In genomic region chr6:70724524-70724923, GRCh38 we compare ENCODE assay signal across 17 cellular contexts. TPM values are rescaled to one million over a fixed set of nuclear protein-coding genes. Genes with fewer than 3 reads are reported as not detected.
DNase-seq lines count a peak whose midpoint lies in the region; ATAC-seq and TF ChIP-seq lines count a peak whose summit lies in the region.
"Had no signal": no experiment of that assay in that cellular context is flagged by ENCODE, and none has a peak within 500 bp of the region (broad histone marks: within the 10 kb centered on the region; RNA-seq: fewer than 3 reads in every experiment).

No MANE protein-coding gene starts in this region.

- peak; percentile 53 for ATAC-seq in activated CD4-positive, alpha-beta T cell treated with anti-CD3 and anti-CD28 coated beads for 36 hours
- peak in 1 of 2 donors; percentile 40 for ATAC-seq in CD4-positive, CD25-positive, alpha-beta regulatory T cell (ENCODE audit: low read depth in 2 of 2)
- ATAC-seq in WTC11, result no peak
- no peak for ATAC-seq in HG03469 (IDR thresholded peaks at IDR 0.05; ENCODE audit: unreplicated experiment)

- CTCF ChIA-PET in activated CD4-positive, alpha-beta T cell treated with anti-CD3 and anti-CD28 coated beads for 36 hours (lab: Charles Lee), result interaction anchor here (0.8 to 3.5 kb wide), 3 partner anchors 13 to 119 kb away, joined by 3 to 12 read pairs (median 4); no protein-coding TSS in a partner anchor
- CTCF ChIA-PET in WTC11 (lab: Charles Lee), result interaction anchor here (1.8 to 2.1 kb wide), 2 partner anchors 38 to 231 kb away, joined by 4 to 12 read pairs; no protein-coding TSS in a partner anchor

- H3K4me3 Mint-ChIP-seq in activated CD4-positive, alpha-beta T cell treated with anti-CD3 and anti-CD28 coated beads for 36 hours, result no peak overlapping the region
- no peak overlapping the region for H3K4me3 Mint-ChIP-seq in activated CD4-positive, alpha-beta T cell treated with anti-CD3 and anti-CD28 coated beads, Interleukin-2, amount 10 ng/mL, durations not matched to agents 24 days and 14 days
- peak overlapping the region; percentile 16 to 73 (median 63) for H3K4me3 Mint-ChIP-seq in CD4-positive, CD25-positive, alpha-beta regulatory T cell
- H3K4me3 Mint-ChIP-seq in WTC11, result no peak overlapping the region
- H3K4me3 Mint-ChIP-seq in immature natural killer cell, result peak overlapping the region in 4 of 5 donors; percentile 27 to 70 (median 55)

- no peaks in the 10 kb centered on the region for H3K9me3 Mint-ChIP-seq in activated CD4-positive, alpha-beta T cell treated with anti-CD3 and anti-CD28 coated beads for 36 hours (ENCODE audit: low read depth)
- no peaks in the 10 kb centered on the region for H3K9me3 Mint-ChIP-seq in activated CD4-positive, alpha-beta T cell treated with anti-CD3 and anti-CD28 coated beads, Interleukin-2, amount 10 ng/mL, durations not matched to agents 24 days and 14 days
- no peaks in the 10 kb centered on the region for H3K9me3 Mint-ChIP-seq in CD4-positive, CD25-positive, alpha-beta regulatory T cell
- H3K9me3 Mint-ChIP-seq in WTC11, result peaks cover 27% of the 10 kb centered on the region
- H3K9me3 Mint-ChIP-seq in immature natural killer cell, result no peaks in the 10 kb centered on the region

- H3K36me3 ChIP-seq in CD4-positive, CD25-positive, alpha-beta regulatory T cell (ENCODE audit: control insufficient read depth, insufficient read depth, low read length), result peaks cover 3% of the 10 kb centered on the region

- H3K36me3 Mint-ChIP-seq in activated CD4-positive, alpha-beta T cell treated with anti-CD3 and anti-CD28 coated beads for 36 hours (ENCODE audit: low read depth), result peaks cover 3% of the 10 kb centered on the region
- peaks cover 7% of the 10 kb centered on the region for H3K36me3 Mint-ChIP-seq in activated CD4-positive, alpha-beta T cell treated with anti-CD3 and anti-CD28 coated beads, Interleukin-2, amount 10 ng/mL, durations not matched to agents 24 days and 14 days (ENCODE audit: low read depth)
- peaks cover 3% of the 10 kb centered on the region for H3K36me3 Mint-ChIP-seq in CD4-positive, CD25-positive, alpha-beta regulatory T cell
- peaks cover 15% of the 10 kb centered on the region for H3K36me3 Mint-ChIP-seq in WTC11
- H3K36me3 Mint-ChIP-seq in immature natural killer cell, result no peaks in the 10 kb centered on the region

- H3K27ac ChIP-seq in CD4-positive, CD25-positive, alpha-beta regulatory T cell (ENCODE audit: insufficient read depth, low read length, poor library complexity, severe bottlenecking), result no peak overlapping the region

- no peak for DNase-seq in activated CD4-positive, alpha-beta T cell treated with anti-CD3 and anti-CD28 coated beads for 36 hours
- no peak for DNase-seq in activated CD4-positive, alpha-beta T cell treated with anti-CD3 and anti-CD28 coated beads, Interleukin-2, amount 10 ng/mL, durations not matched to agents 24 days and 14 days
- DNase-seq in CD4-positive, CD25-positive, alpha-beta regulatory T cell, result peak in 1 of 3 donors; percentile 34
- DNase-seq in WTC11 (ENCODE audit: low spot score), result no peak
- DNase-seq in immature natural killer cell, result no peak
- DNase-seq in mesenteric fat pad (ENCODE audit: low spot score), result no peak
- DNase-seq in ureter (ENCODE audit: low spot score), result no peak
- DNase-seq: 8988T, C1 segment of cervical spinal cord, Calu3, DMS79, GDM1, NCI-H1417, NCI-H2029 treated with DMSO at 0.1 percent for 48 hours, NCI-H510A, NCI-H82 had no signal

- peak overlapping the region; percentile 33 for H3K4me3 ChIP-seq in CD4-positive, CD25-positive, alpha-beta regulatory T cell (ENCODE audit: low read depth, low read length)

- peak overlapping the region; percentile 72 for H3K27ac Mint-ChIP-seq in activated CD4-positive, alpha-beta T cell treated with anti-CD3 and anti-CD28 coated beads for 36 hours
- no peak overlapping the region for H3K27ac Mint-ChIP-seq in activated CD4-positive, alpha-beta T cell treated with anti-CD3 and anti-CD28 coated beads, Interleukin-2, amount 10 ng/mL, durations not matched to agents 24 days and 14 days
- H3K27ac Mint-ChIP-seq in CD4-positive, CD25-positive, alpha-beta regulatory T cell, result peak overlapping the region in 2 of 3 donors; percentile 74 to 80
- H3K27ac Mint-ChIP-seq in WTC11, result peak overlapping the region; percentile 63; the same call in 1 of the 2 replicates
- peak overlapping the region; percentile 28 to 86 (median 64) for H3K27ac Mint-ChIP-seq in immature natural killer cell

- peaks cover 3% of the 10 kb centered on the region for H3K4me1 ChIP-seq in CD4-positive, CD25-positive, alpha-beta regulatory T cell (ENCODE audit: control insufficient read depth, insufficient read depth, low read length, poor library complexity, severe bottlenecking)

- H3K27me3 ChIP-seq in CD4-positive, CD25-positive, alpha-beta regulatory T cell (ENCODE audit: control insufficient read depth, insufficient read depth, low read length), result no peaks in the 10 kb centered on the region

- peaks cover 35% of the 10 kb centered on the region for H3K4me1 Mint-ChIP-seq in activated CD4-positive, alpha-beta T cell treated with anti-CD3 and anti-CD28 coated beads for 36 hours
- H3K4me1 Mint-ChIP-seq in activated CD4-positive, alpha-beta T cell treated with anti-CD3 and anti-CD28 coated beads, Interleukin-2, amount 10 ng/mL, durations not matched to agents 24 days and 14 days, result peaks cover 14% of the 10 kb centered on the region
- H3K4me1 Mint-ChIP-seq in CD4-positive, CD25-positive, alpha-beta regulatory T cell, result peaks cover 33 to 59% (median 43%) of the 10 kb centered on the region in 4 donors
- H3K4me1 Mint-ChIP-seq in WTC11, result peaks cover 46% of the 10 kb centered on the region
- peaks cover 44 to 84% of the 10 kb centered on the region in 2 donors for H3K4me1 Mint-ChIP-seq in immature natural killer cell

- TF ChIP-seq CTCF in WTC11 (IDR thresholded peaks at IDR 0.05), result no peak

- intact Hi-C loops in activated CD4-positive, alpha-beta T cell treated with anti-CD3 and anti-CD28 coated beads for 36 hours (cut with DNase I, micrococcal nuclease), result no loop called here
- intact Hi-C loops in activated CD4-positive, alpha-beta T cell treated with anti-CD3 and anti-CD28 coated beads, Interleukin-2, amount 10 ng/mL, durations not matched to agents 24 days and 14 days (cut with micrococcal nuclease), result no loop called here

- no peaks in the 10 kb centered on the region for H3K27me3 Mint-ChIP-seq in activated CD4-positive, alpha-beta T cell treated with anti-CD3 and anti-CD28 coated beads for 36 hours
- no peaks in the 10 kb centered on the region for H3K27me3 Mint-ChIP-seq in activated CD4-positive, alpha-beta T cell treated with anti-CD3 and anti-CD28 coated beads, Interleukin-2, amount 10 ng/mL, durations not matched to agents 24 days and 14 days
- H3K27me3 Mint-ChIP-seq in CD4-positive, CD25-positive, alpha-beta regulatory T cell, result no peaks in the 10 kb centered on the region
- H3K27me3 Mint-ChIP-seq in WTC11 (ENCODE audit: low read depth) (no peaks in the 10 kb centered on the region), immature natural killer cell (ENCODE audit: low read depth in 3 of 3) (peaks cover 0 to 2% (median 0%) of the 10 kb centered on the region in 3 donors)

- POLR2A ChIA-PET in activated CD4-positive, alpha-beta T cell treated with anti-CD3 and anti-CD28 coated beads for 36 hours (lab: Charles Lee), result no interaction called here
- POLR2A ChIA-PET in WTC11 (lab: Charles Lee), result no interaction called here

- H3K9me3 ChIP-seq in CD4-positive, CD25-positive, alpha-beta regulatory T cell (ENCODE audit: control insufficient read depth in 2 of 2, low read length in 2 of 2), result no peaks in the 10 kb centered on the region

TF ChIP-seq in WTC11, 78 proteins besides CTCF, POLR2A, EP300 and RAD21 (continues in another document):
- TF ChIP-seq IRF2 (CRISPR knock-in tag; IDR thresholded peaks at IDR 0.05; ENCODE audit: borderline replicate concordance, low read depth), result no peak
- no peak for TF ChIP-seq FOXP4 (CRISPR knock-in tag; IDR thresholded peaks at IDR 0.05)
- no peak for TF ChIP-seq ZNF512 (CRISPR knock-in tag; IDR thresholded peaks at IDR 0.05; ENCODE audit: borderline replicate concordance)

RNA-seq across cellular contexts. Expression of gene SMAP1, which starts 56.8 kb away (rescaled TPM):
- 10 to 100 TPM; 24.8 to 31.5 TPM for total RNA-seq in activated CD4-positive, alpha-beta T cell treated with anti-CD3 and anti-CD28 coated beads for 36 hours
- 21.5 and 23.2 TPM in 2 replicates for total RNA-seq in activated CD4-positive, alpha-beta T cell treated with anti-CD3 and anti-CD28 coated beads, Interleukin-2, amount 10 ng/mL, durations not matched to agents 24 days and 14 days
- 35.2 TPM for total RNA-seq in CD4-positive, CD25-positive, alpha-beta regulatory T cell
- 10 to 100 TPM; 17.5 to 28.5 (median 23.9) TPM for polyA plus RNA-seq in CD4-positive, CD25-positive, alpha-beta regulatory T cell
- 27.6 to 29.0 TPM (median 28.3 TPM) in 3 replicates for total RNA-seq in WTC11 (2021)
- polyA plus RNA-seq in immature natural killer cell, result 10 to 100 TPM; 20.3 to 34.0 (median 20.6) TPM
- total RNA-seq in mesenteric fat pad, result 27.6 TPM
- total RNA-seq in ureter, result 21.9 TPM

Comparison
In these comparisons a context has a peak if more than half of its experiments do, and no peak if none do; other contexts are left out.
1. H3K4me3 Mint-ChIP-seq: peak in CD4-positive, CD25-positive, alpha-beta regulatory T cell (4 of 4) and immature natural killer cell (4 of 5); none in activated CD4-positive, alpha-beta T cell treated with anti-CD3 and anti-CD28 coated beads for 36 hours (single experiment), activated CD4-positive, alpha-beta T cell treated with anti-CD3 and anti-CD28 coated beads, Interleukin-2, amount 10 ng/mL, durations not matched to agents 24 days and 14 days (single experiment) and WTC11 (single experiment).